ENCODE assay signal across 8 cellular contexts in genomic region chr2:224584768-224585204, GRCh38. TPM values are rescaled to one million over a fixed set of nuclear protein-coding genes. Genes with fewer than 3 reads are reported as not detected.
DNase-seq lines count a peak whose midpoint lies in the region; ATAC-seq and TF ChIP-seq lines count a peak whose summit lies in the region.

No MANE protein-coding gene starts in this region.

- H3K4me3 ChIP-seq in GM12875 (ENCODE audit: low read depth, low read length) (peak overlapping the region; percentile 70), lung (peak overlapping the region; percentile 98)
- H3K4me3 ChIP-seq in Jurkat, Clone E6-1 (ENCODE audit: low read length), result peak overlapping the region; percentile 88

- peaks cover 0 to 2% of the 10 kb centered on the region in 2 donors for H3K36me3 ChIP-seq in lung (ENCODE audit: control insufficient read depth in 2 of 2, insufficient read depth in 2 of 2, low read length in 2 of 2)

- no peaks in the 10 kb centered on the region for H3K27me3 ChIP-seq in lung (ENCODE audit: control insufficient read depth, insufficient read depth)

- ATAC-seq in GM21717 (IDR thresholded peaks at IDR 0.05; ENCODE audit: unreplicated experiment) (peak; percentile 42), lung (ENCODE audit: insufficient read depth, low FRiP score) (no peak)

- peaks cover 10% of the 10 kb centered on the region in 2 donors for H3K4me1 ChIP-seq in lung (ENCODE audit: control insufficient read depth in 2 of 2, insufficient read depth in 2 of 2, low read length in 2 of 2)

- 0% methylated on average over 17 to 67 of the region's 67 CpGs for whole genome bisulfite sequencing in lung, 2 donors

- no peak for DNase-seq in Jurkat, Clone E6-1 (ENCODE audit: low read depth, low spot score)
- peak; percentile 77 for DNase-seq in activated CD4-positive, alpha-beta T cell treated with anti-CD3 and anti-CD28 coated beads for 48 hours
- peak; percentile 58 for DNase-seq in lung (ENCODE audit: low spot score)
- peak; percentile 35 for DNase-seq in stimulated activated CD8-positive, alpha-beta memory T cell treated with anti-CD3 and anti-CD28 coated beads, Interleukin-15, amount 100 ng/mL, for 24 hours (ENCODE audit: low read depth)
- no peak for DNase-seq in pons (ENCODE audit: low spot score)

- peak overlapping the region; percentile 57 for H3K27ac ChIP-seq in cingulate gyrus (ENCODE audit: low read depth, low read length)
- peak overlapping the region; percentile 97 to 100 for H3K27ac ChIP-seq in lung (ENCODE audit: low read depth in 1 of 2, low read length in 1 of 2)

- H3K9me3 ChIP-seq in lung (ENCODE audit: control insufficient read depth in 2 of 2, insufficient read depth in 1 of 2, low read length in 1 of 2), result no peaks in the 10 kb centered on the region

- TF ChIP-seq CTCF in GM12875 (IDR thresholded peaks at IDR 0.05; ENCODE audit: borderline replicate concordance, insufficient read depth, low read depth, low read length) (no peak), lung (IDR thresholded peaks at IDR 0.05; ENCODE audit: control extremely low read depth, extremely low read depth) (no peak)

RNA-seq across cellular contexts. Expression of gene CUL3, which starts 0.4 kb away (rescaled TPM):
- polyA plus RNA-seq in Jurkat, Clone E6-1 (2012; ENCODE audit: insufficient read depth, insufficient read length), result 71.5 TPM
- total RNA-seq in lung, result 100 to 1,000 TPM in 1 of 2 donors, 10 to 100 TPM in 1; 53.9 to 120 TPM
- polyA plus RNA-seq in lung, result 10 to 100 TPM; 45.5 to 75.2 TPM

Comparison
In these comparisons a context has a peak if more than half of its experiments do, and no peak if none do; other contexts are left out.
1. DNase-seq: peak in activated CD4-positive, alpha-beta T cell treated with anti-CD3 and anti-CD28 coated beads for 48 hours (single experiment), lung (single experiment) and stimulated activated CD8-positive, alpha-beta memory T cell treated with anti-CD3 and anti-CD28 coated beads, Interleukin-15, amount 100 ng/mL, for 24 hours (single experiment); none in Jurkat, Clone E6-1 (single experiment) and pons (single experiment).
2. Peak in every context shown above with its lines, with median percentiles within 50 percentile points of each other: H3K4me3 ChIP-seq.